Comparison of ENCODE assay signal across 2 cellular contexts in the genomic region with DNA sequence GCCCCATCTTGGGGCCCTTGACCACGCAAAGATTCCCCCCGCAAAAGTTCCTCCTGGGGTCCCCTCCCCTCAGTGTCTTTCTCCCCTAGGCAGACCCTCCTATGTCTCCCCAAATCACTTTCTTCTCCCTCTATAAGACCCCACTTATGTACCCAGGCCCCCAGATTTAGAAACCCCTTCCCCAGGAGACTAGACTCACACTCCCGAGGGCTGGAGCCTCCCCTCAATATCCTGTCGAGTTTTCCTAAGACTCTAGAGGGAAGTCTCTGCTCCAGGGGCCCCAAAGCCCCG.
TF ChIP-seq lines count a peak whose summit lies in the region.

No MANE protein-coding gene starts in this region.

TF ChIP-seq in SK-N-SH, 30 proteins besides CTCF, POLR2A, EP300 and RAD21:
- no peak for TF ChIP-seq GABPA (IDR thresholded peaks at IDR 0.05; ENCODE audit: low read depth)
- TF ChIP-seq, protein P1, sequence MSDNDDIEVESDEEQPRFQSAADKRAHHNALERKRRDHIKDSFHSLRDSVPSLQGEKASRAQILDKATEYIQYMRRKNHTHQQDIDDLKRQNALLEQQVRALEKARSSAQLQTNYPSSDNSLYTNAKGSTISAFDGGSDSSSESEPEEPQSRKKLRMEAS (IDR thresholded peaks at IDR 0.05; ENCODE audit: low read depth) = no peak
- no peak for TF ChIP-seq TEAD4 (IDR thresholded peaks at IDR 0.05; ENCODE audit: borderline replicate concordance, insufficient read depth)
- no peak for TF ChIP-seq EZH2phosphoT487 (IDR thresholded peaks at IDR 0.05; ENCODE audit: borderline replicate concordance, low read depth)
- TF ChIP-seq ELF1 (IDR thresholded peaks at IDR 0.05) = no peak
- TF ChIP-seq MXI1 (IDR thresholded peaks at IDR 0.05; ENCODE audit: low read depth, low read length) = no peak
- TF ChIP-seq MEF2A (IDR thresholded peaks at IDR 0.05; ENCODE audit: borderline replicate concordance, low read depth) = no peak
- TF ChIP-seq RXRA (IDR thresholded peaks at IDR 0.05; ENCODE audit: borderline replicate concordance, low read depth) = no peak
- TF ChIP-seq, protein P2, sequence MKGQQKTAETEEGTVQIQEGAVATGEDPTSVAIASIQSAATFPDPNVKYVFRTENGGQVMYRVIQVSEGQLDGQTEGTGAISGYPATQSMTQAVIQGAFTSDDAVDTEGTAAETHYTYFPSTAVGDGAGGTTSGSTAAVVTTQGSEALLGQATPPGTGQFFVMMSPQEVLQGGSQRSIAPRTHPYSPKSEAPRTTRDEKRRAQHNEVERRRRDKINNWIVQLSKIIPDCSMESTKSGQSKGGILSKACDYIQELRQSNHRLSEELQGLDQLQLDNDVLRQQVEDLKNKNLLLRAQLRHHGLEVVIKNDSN (IDR thresholded peaks at IDR 0.05; ENCODE audit: borderline replicate concordance, low read depth) = no peak
- TF ChIP-seq GATA2 (CRISPR knock-in tag; IDR thresholded peaks at IDR 0.05) = no peak
- TF ChIP-seq YY1 (IDR thresholded peaks at IDR 0.05; ENCODE audit: low read depth) = no peak
- TF ChIP-seq, protein P3, sequence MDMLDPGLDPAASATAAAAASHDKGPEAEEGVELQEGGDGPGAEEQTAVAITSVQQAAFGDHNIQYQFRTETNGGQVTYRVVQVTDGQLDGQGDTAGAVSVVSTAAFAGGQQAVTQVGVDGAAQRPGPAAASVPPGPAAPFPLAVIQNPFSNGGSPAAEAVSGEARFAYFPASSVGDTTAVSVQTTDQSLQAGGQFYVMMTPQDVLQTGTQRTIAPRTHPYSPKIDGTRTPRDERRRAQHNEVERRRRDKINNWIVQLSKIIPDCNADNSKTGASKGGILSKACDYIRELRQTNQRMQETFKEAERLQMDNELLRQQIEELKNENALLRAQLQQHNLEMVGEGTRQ (IDR thresholded peaks at IDR 0.05; ENCODE audit: borderline replicate concordance, low read depth, low read length) = no peak

TF ChIP-seq in SK-N-SH treated with all-trans-retinoic acid at 6 μM for 48 hours, 23 proteins besides CTCF, POLR2A, EP300 and RAD21:
- TF ChIP-seq ZNF8 (CRISPR knock-in tag; IDR thresholded peaks at IDR 0.05) (no peak), PPARA (CRISPR knock-in tag; IDR thresholded peaks at IDR 0.05; ENCODE audit: borderline replicate concordance) (no peak), SNAI2 (CRISPR knock-in tag; IDR thresholded peaks at IDR 0.05) (no peak)
- TF ChIP-seq, protein P4, sequence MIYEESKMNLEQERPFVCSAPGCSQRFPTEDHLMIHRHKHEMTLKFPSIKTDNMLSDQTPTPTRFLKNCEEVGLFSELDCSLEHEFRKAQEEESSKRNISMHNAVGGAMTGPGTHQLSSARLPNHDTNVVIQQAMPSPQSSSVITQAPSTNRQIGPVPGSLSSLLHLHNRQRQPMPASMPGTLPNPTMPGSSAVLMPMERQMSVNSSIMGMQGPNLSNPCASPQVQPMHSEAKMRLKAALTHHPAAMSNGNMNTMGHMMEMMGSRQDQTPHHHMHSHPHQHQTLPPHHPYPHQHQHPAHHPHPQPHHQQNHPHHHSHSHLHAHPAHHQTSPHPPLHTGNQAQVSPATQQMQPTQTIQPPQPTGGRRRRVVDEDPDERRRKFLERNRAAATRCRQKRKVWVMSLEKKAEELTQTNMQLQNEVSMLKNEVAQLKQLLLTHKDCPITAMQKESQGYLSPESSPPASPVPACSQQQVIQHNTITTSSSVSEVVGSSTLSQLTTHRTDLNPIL (CRISPR knock-in tag; IDR thresholded peaks at IDR 0.05; ENCODE audit: low read depth) = no peak
